ENCODE assay signal across 4 cellular contexts in the genomic region with DNA sequence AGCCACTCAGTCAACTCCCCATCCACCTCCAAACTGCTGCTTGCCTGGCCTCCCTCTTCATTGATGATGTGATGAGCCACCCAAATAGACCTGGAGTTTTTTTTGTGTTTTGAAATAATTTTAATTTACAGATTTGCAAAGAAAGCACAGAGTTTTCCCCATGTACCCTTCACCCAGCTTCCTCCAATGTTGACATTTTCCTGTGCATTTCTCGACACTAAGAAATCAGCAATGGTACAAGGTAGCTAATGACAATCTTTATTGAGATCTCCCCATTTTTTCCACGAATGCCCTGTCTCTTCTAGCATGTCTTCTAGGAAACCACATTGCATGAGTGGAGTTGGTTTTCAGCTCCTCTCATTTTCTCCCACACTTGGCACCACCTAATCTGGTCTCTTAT. TPM values are rescaled to one million over a fixed set of nuclear protein-coding genes. Genes with fewer than 3 reads are reported as not detected.
"Had no signal": no experiment of that assay in that cellular context is flagged by ENCODE, and none has a peak within 500 bp of the region (broad histone marks: within the 10 kb centered on the region; RNA-seq: fewer than 3 reads in every experiment).

No MANE protein-coding gene starts in this region.

- H3K4me3 ChIP-seq: GM12878 had no signal

- DNase-seq: GDM1, GF-D8 had no signal

RNA-seq across cellular contexts. Expression of gene PPP1R14C, which starts 30.1 kb away (rescaled TPM):
- total RNA-seq: G401, GM12878 had no signal
